18 cellular contexts compared by ENCODE assay signal in genomic region chr9:106312913-106313312, GRCh38.
DNase-seq lines count a peak whose midpoint lies in the region; ATAC-seq, FAIRE-seq and TF ChIP-seq lines count a peak whose summit lies in the region.
"Had no signal": no experiment of that assay in that cellular context is flagged by ENCODE, and none has a peak within 500 bp of the region (broad histone marks: within the 10 kb centered on the region; RNA-seq: fewer than 3 reads in every experiment).

No MANE protein-coding gene starts in this region.

- no peak for TF ChIP-seq POLR2A in H54 (IDR thresholded peaks at IDR 0.05; ENCODE audit: low read depth, low read length)

- peak overlapping the region; percentile 73 for H3K4me3 Mint-ChIP-seq in natural killer cell treated with Interleukin-12 subunit alpha and Interleukin-12 subunit beta and Interleukin-15 and Interleukin-18, amount 100 ng/mL, for 72 hours
- H3K4me3 Mint-ChIP-seq: CD4-positive, alpha-beta memory T cell; H9; IgD-negative memory B cell had no signal

- peak overlapping the region in 1 of 2 donors; percentile 67 for H3K27ac Mint-ChIP-seq in natural killer cell treated with Interleukin-12 subunit alpha and Interleukin-12 subunit beta and Interleukin-15 and Interleukin-18, amount 100 ng/mL, for 72 hours
- H3K27ac Mint-ChIP-seq: CD4-positive, alpha-beta memory T cell; H9; IgD-negative memory B cell had no signal

- H3K27me3 Mint-ChIP-seq in natural killer cell treated with Interleukin-12 subunit alpha and Interleukin-12 subunit beta and Interleukin-15 and Interleukin-18, amount 100 ng/mL, for 72 hours = no peaks in the 10 kb centered on the region
- H3K27me3 Mint-ChIP-seq: CD4-positive, alpha-beta memory T cell; IgD-negative memory B cell had no signal

- FAIRE-seq in H54 (lab: Jason Lieb, UNC) = peak; percentile 30
- FAIRE-seq: A204.1, D721Med had no signal

- peaks cover 9% of the 10 kb centered on the region for H3K36me3 Mint-ChIP-seq in natural killer cell treated with Interleukin-12 subunit alpha and Interleukin-12 subunit beta and Interleukin-15 and Interleukin-18, amount 100 ng/mL, for 72 hours
- H3K36me3 Mint-ChIP-seq: CD4-positive, alpha-beta memory T cell; IgD-negative memory B cell had no signal

- H3K4me1 Mint-ChIP-seq in natural killer cell treated with Interleukin-12 subunit alpha and Interleukin-12 subunit beta and Interleukin-15 and Interleukin-18, amount 100 ng/mL, for 72 hours (ENCODE audit: low read depth in 2 of 2) = peaks cover 47 to 53% of the 10 kb centered on the region in 2 donors
- H3K4me1 Mint-ChIP-seq: CD4-positive, alpha-beta memory T cell; IgD-negative memory B cell had no signal

- DNase-seq in H54 (ENCODE audit: insufficient read length, low spot score) (no peak), KG1 (lab: John Stamatoyannopoulos, UW) (peak; percentile 4), NOMO-1 treated with DMSO at 0.1 percent for 48 hours (lab: John Stamatoyannopoulos, UW; ENCODE audit: unreplicated experiment) (peak; percentile 16), midbrain (lab: John Stamatoyannopoulos, UW) (no peak), SIG-M5 treated with dmso at 0.1 percent for 504 hours (lab: John Stamatoyannopoulos, UW; ENCODE audit: unreplicated experiment) (no peak), Ammon's horn (ENCODE audit: low spot score) (no peak)
- DNase-seq in natural killer cell treated with Interleukin-12 subunit alpha and Interleukin-12 subunit beta and Interleukin-15 and Interleukin-18, amount 100 ng/mL, for 72 hours (ENCODE audit: low spot score) = no peak
- DNase-seq: BE2C; CD4-positive, alpha-beta memory T cell; COR-L47; DMS153; DMS79 treated with DMSO at 0.1 percent for 48 hours; GDM1; GM23248; H9 had no signal

- H3K9me3 Mint-ChIP-seq in natural killer cell treated with Interleukin-12 subunit alpha and Interleukin-12 subunit beta and Interleukin-15 and Interleukin-18, amount 100 ng/mL, for 72 hours = no peaks in the 10 kb centered on the region

- ATAC-seq in natural killer cell treated with Interleukin-12 subunit alpha and Interleukin-12 subunit beta and Interleukin-15 and Interleukin-18, amount 100 ng/mL, for 72 hours = peak; percentile 63 to 66

Comparison
In these comparisons a context has a peak if more than half of its experiments do, and no peak if none do; other contexts are left out.
1. DNase-seq: peak in KG1 (single experiment) and NOMO-1 treated with DMSO at 0.1 percent for 48 hours (single experiment); none in H54 (single experiment), natural killer cell treated with Interleukin-12 subunit alpha and Interleukin-12 subunit beta and Interleukin-15 and Interleukin-18, amount 100 ng/mL, for 72 hours (single experiment), midbrain (single experiment), SIG-M5 treated with dmso at 0.1 percent for 504 hours (single experiment) and Ammon's horn (single experiment).